ENCODE assay signal across 12 cellular contexts in genomic region chr10:6009159-6009558, GRCh38.
DNase-seq lines count a peak whose midpoint lies in the region; FAIRE-seq and TF ChIP-seq lines count a peak whose summit lies in the region.
"Had no signal": no experiment of that assay in that cellular context is flagged by ENCODE, and none has a peak within 500 bp of the region (broad histone marks: within the 10 kb centered on the region; RNA-seq: fewer than 3 reads in every experiment).

No MANE protein-coding gene starts in this region.

- no peak for FAIRE-seq in GM19239 (lab: Jason Lieb, UNC)
- FAIRE-seq: kidney had no signal

- no peak for TF ChIP-seq CTCF in WI38 (IDR thresholded peaks at IDR 0.05; ENCODE audit: low read depth, low read length)
- TF ChIP-seq CTCF in fibroblast of mammary gland (conservative IDR thresholded peaks at IDR 0.05; ENCODE audit: control insufficient read depth, insufficient read depth, low read depth, low read length): no peak

- H3K4me3 ChIP-seq in WI38 (ENCODE audit: low read depth, low read length): peak overlapping the region; percentile 47
- no peak overlapping the region for H3K4me3 ChIP-seq in fibroblast of mammary gland (ENCODE audit: control insufficient read depth, low read depth, low read length)
- H3K4me3 ChIP-seq in skeletal muscle cell (ENCODE audit: low read depth, low read length): no peak overlapping the region
- H3K4me3 ChIP-seq: prostate gland had no signal

- peak; percentile 53 for DNase-seq in EH (ENCODE audit: low read depth)
- DNase-seq in fibroblast of mammary gland (ENCODE audit: low read depth): peak; percentile 78
- DNase-seq in skeletal muscle cell (ENCODE audit: low read depth): peak; percentile 4
- DNase-seq in GM19239 (ENCODE audit: insufficient read length, low spot score): no peak
- DNase-seq in Kasumi-1 (lab: John Stamatoyannopoulos, UW): no peak
- DNase-seq in NCI-H446 treated with DMSO at 0.1 percent for 48 hours (lab: John Stamatoyannopoulos, UW): no peak
- DNase-seq in amygdala (lab: John Stamatoyannopoulos, UW): no peak
- DNase-seq: activated CD4-positive, CD25-positive, alpha-beta regulatory T cell treated with anti-CD3 and anti-CD28 coated beads, Interleukin-2, amount 50 U/mL, for 72 hours; DMS53; kidney had no signal

Comparison
In these comparisons a context has a peak if more than half of its experiments do, and no peak if none do; other contexts are left out.
1. DNase-seq: peak in EH (single experiment), fibroblast of mammary gland (single experiment) and skeletal muscle cell (single experiment); none in GM19239 (single experiment), Kasumi-1 (0 of 2), NCI-H446 treated with DMSO at 0.1 percent for 48 hours (single experiment) and amygdala (0 of 56).